ENCODE assay signal across 9 cellular contexts in genomic region chr1:150765977-150766301, GRCh38. TPM values are rescaled to one million over a fixed set of nuclear protein-coding genes. Genes with fewer than 3 reads are reported as not detected.
DNase-seq lines count a peak whose midpoint lies in the region; ATAC-seq and TF ChIP-seq lines count a peak whose summit lies in the region.
"Not testable (repeated sequence)": the region's sequence is repeated elsewhere in the genome, so short reads cannot be mapped to it uniquely, and the experiment has no call there.
"Had no signal": no experiment of that assay in that cellular context is flagged by ENCODE, and none has a peak within 500 bp of the region (broad histone marks: within the 10 kb centered on the region; RNA-seq: fewer than 3 reads in every experiment).

No MANE protein-coding gene starts in this region.

- not testable (repeated sequence) for DNase-seq in CD4-positive, CD25-positive, alpha-beta regulatory T cell; SK-N-SH; activated T-helper 2 cell treated with anti-CD3 and anti-CD28 coated beads, Interferon-gamma antibody, Interleukin-2, Interleukin-4, amounts not matched to agents 10 μg/mL and 5 μg/mL and 100 μg/mL, durations not matched to agents 14 hours and 24 hours and 36 hours (ENCODE audit: low spot score); naive thymus-derived CD4-positive, alpha-beta T cell; stimulated activated naive CD8-positive, alpha-beta T cell treated with anti-CD3 and anti-CD28 coated beads, Interleukin-15, amount 100 ng/mL, for 72 hours

- H3K27ac ChIP-seq in CD4-positive, CD25-positive, alpha-beta regulatory T cell (ENCODE audit: insufficient read depth, low read length, poor library complexity, severe bottlenecking) = peak overlapping the region; percentile 72
- H3K27ac ChIP-seq in SK-N-SH (ENCODE audit: low read depth in 2 of 2, low read length in 1 of 2) (peak overlapping the region; percentile 56 to 91; a peak in 3 of 4 replicates), esophagus (ENCODE audit: low read depth in 2 of 2, low read length in 1 of 2) (peak overlapping the region; percentile 53 to 74)
- H3K27ac ChIP-seq in naive thymus-derived CD4-positive, alpha-beta T cell (ENCODE audit: low read depth, low read length) = peak overlapping the region; percentile 82

- peak in 1 of 2 donors; percentile 25 for ATAC-seq in CD4-positive, CD25-positive, alpha-beta regulatory T cell (ENCODE audit: low read depth in 2 of 2)
- peak; percentile 8 for ATAC-seq in GM21367 (IDR thresholded peaks at IDR 0.05; ENCODE audit: unreplicated experiment)
- ATAC-seq in HG03354 (IDR thresholded peaks at IDR 0.05; ENCODE audit: poor library complexity, severe bottlenecking, unreplicated experiment) = peak; percentile 17
- not testable (repeated sequence) for ATAC-seq in naive thymus-derived CD4-positive, alpha-beta T cell
- ATAC-seq in stimulated activated naive CD8-positive, alpha-beta T cell treated with anti-CD3 and anti-CD28 coated beads, Interleukin-15, amount 100 ng/mL, for 72 hours = peak; percentile 59

- H3K4me3 Mint-ChIP-seq in CD4-positive, CD25-positive, alpha-beta regulatory T cell = peak overlapping the region; percentile 91 to 99 (median 94)
- H3K4me3 Mint-ChIP-seq in activated T-helper 2 cell treated with anti-CD3 and anti-CD28 coated beads, Interferon-gamma antibody, Interleukin-2, Interleukin-4, amounts not matched to agents 10 μg/mL and 5 μg/mL and 100 μg/mL, durations not matched to agents 14 hours and 24 hours and 36 hours (ENCODE audit: low read depth) = peak overlapping the region; percentile 85
- H3K4me3 Mint-ChIP-seq in naive thymus-derived CD4-positive, alpha-beta T cell = peak overlapping the region; percentile 87 to 98 (median 93)
- peak overlapping the region; percentile 98 to 99 for H3K4me3 Mint-ChIP-seq in stimulated activated naive CD8-positive, alpha-beta T cell treated with anti-CD3 and anti-CD28 coated beads, Interleukin-15, amount 100 ng/mL, for 72 hours

- H3K9ac ChIP-seq in SK-N-SH = not testable (repeated sequence)

- H4K20me1 ChIP-seq in SK-N-SH (ENCODE audit: insufficient read depth) = not testable (repeated sequence)

- not testable (repeated sequence) for TF ChIP-seq CTCF in SK-N-SH (IDR thresholded peaks at IDR 0.05)

- H3K36me3 Mint-ChIP-seq in CD4-positive, CD25-positive, alpha-beta regulatory T cell = peaks cover 20% of the 10 kb centered on the region
- peaks cover 27% of the 10 kb centered on the region for H3K36me3 Mint-ChIP-seq in activated T-helper 2 cell treated with anti-CD3 and anti-CD28 coated beads, Interferon-gamma antibody, Interleukin-2, Interleukin-4, amounts not matched to agents 10 μg/mL and 5 μg/mL and 100 μg/mL, durations not matched to agents 14 hours and 24 hours and 36 hours (ENCODE audit: low read depth)
- H3K36me3 Mint-ChIP-seq in naive thymus-derived CD4-positive, alpha-beta T cell = peaks cover 5 to 25% (median 16%) of the 10 kb centered on the region in 5 donors

- peaks cover 37% of the 10 kb centered on the region for H3K4me1 ChIP-seq in CD4-positive, CD25-positive, alpha-beta regulatory T cell (ENCODE audit: control insufficient read depth, insufficient read depth, low read length, poor library complexity, severe bottlenecking)
- H3K4me1 ChIP-seq in SK-N-SH (ENCODE audit: control insufficient read depth in 1 of 2, insufficient read depth in 2 of 2, low read depth in 1 of 2, low read length in 1 of 2); esophagus (ENCODE audit: control insufficient read depth in 2 of 2, insufficient read depth in 2 of 2, low read length in 1 of 2): not testable (repeated sequence)
- H3K4me1 ChIP-seq in naive thymus-derived CD4-positive, alpha-beta T cell (ENCODE audit: control insufficient read depth in 2 of 2, insufficient read depth in 2 of 2, low read length in 2 of 2) = peaks cover 14 to 19% of the 10 kb centered on the region in 2 donors

- not testable (repeated sequence) for H3F3A ChIP-seq in SK-N-SH (replicated peaks; ENCODE audit: insufficient read depth)

- not testable (repeated sequence) for TF ChIP-seq EP300 in SK-N-SH (IDR thresholded peaks at IDR 0.05; ENCODE audit: borderline replicate concordance in 1 of 2, low read depth in 1 of 2, low read length in 1 of 2)

- H3K27me3 ChIP-seq in CD4-positive, CD25-positive, alpha-beta regulatory T cell (ENCODE audit: control insufficient read depth, insufficient read depth, low read length); SK-N-SH (ENCODE audit: insufficient read depth); esophagus (ENCODE audit: control insufficient read depth in 1 of 2, insufficient read depth in 2 of 2, low read length in 2 of 2); naive thymus-derived CD4-positive, alpha-beta T cell (ENCODE audit: control insufficient read depth in 2 of 2, insufficient read depth in 2 of 2, low read length in 2 of 2): not testable (repeated sequence)

- TF ChIP-seq RAD21 in SK-N-SH (IDR thresholded peaks at IDR 0.05; ENCODE audit: low read length) = not testable (repeated sequence)

- intact Hi-C loops in activated T-helper 2 cell treated with anti-CD3 and anti-CD28 coated beads, Interferon-gamma antibody, Interleukin-2, Interleukin-4, amounts not matched to agents 10 μg/mL and 5 μg/mL and 100 μg/mL, durations not matched to agents 14 hours and 24 hours and 36 hours (cut with micrococcal nuclease) = loop anchor here (10.0 kb wide), 1 partner anchor 201 kb away; no protein-coding TSS in a partner anchor
- intact Hi-C loops in naive thymus-derived CD4-positive, alpha-beta T cell (cut with micrococcal nuclease) = loop anchor here (1.0 to 10.0 kb wide), 9 partner anchors 49 to 204 kb away; partner anchors contain the start of genes GOLPH3L (in 2 of the 2), ARNT (in 1 of the 2), ENSA (in 1 of the 2) and SETDB1 (in 1 of the 2)

- H3K27ac Mint-ChIP-seq in CD4-positive, CD25-positive, alpha-beta regulatory T cell = peak overlapping the region; percentile 96 to 98 (median 96)
- peak overlapping the region; percentile 88 for H3K27ac Mint-ChIP-seq in activated T-helper 2 cell treated with anti-CD3 and anti-CD28 coated beads, Interferon-gamma antibody, Interleukin-2, Interleukin-4, amounts not matched to agents 10 μg/mL and 5 μg/mL and 100 μg/mL, durations not matched to agents 14 hours and 24 hours and 36 hours
- peak overlapping the region; percentile 83 to 99 (median 96) for H3K27ac Mint-ChIP-seq in naive thymus-derived CD4-positive, alpha-beta T cell
- H3K27ac Mint-ChIP-seq in stimulated activated naive CD8-positive, alpha-beta T cell treated with anti-CD3 and anti-CD28 coated beads, Interleukin-15, amount 100 ng/mL, for 72 hours = peak overlapping the region; percentile 97 to 99

- WGBS in SK-N-SH (ENCODE audit: low lambda C conversion rate) = 88% methylated on average over 1 of the region's 1 CpG
- WGBS in esophagus, 2 donors = 82 to 90% methylated on average over 1 of the region's 1 CpG

- peaks cover 25 to 59% (median 37%) of the 10 kb centered on the region in 4 donors for H3K4me1 Mint-ChIP-seq in CD4-positive, CD25-positive, alpha-beta regulatory T cell
- peaks cover 32% of the 10 kb centered on the region for H3K4me1 Mint-ChIP-seq in activated T-helper 2 cell treated with anti-CD3 and anti-CD28 coated beads, Interferon-gamma antibody, Interleukin-2, Interleukin-4, amounts not matched to agents 10 μg/mL and 5 μg/mL and 100 μg/mL, durations not matched to agents 14 hours and 24 hours and 36 hours (ENCODE audit: low read depth)
- H3K4me1 Mint-ChIP-seq in naive thymus-derived CD4-positive, alpha-beta T cell = peaks cover 38 to 68% (median 54%) of the 10 kb centered on the region in 7 donors
- peaks cover 39% of the 10 kb centered on the region for H3K4me1 Mint-ChIP-seq in stimulated activated naive CD8-positive, alpha-beta T cell treated with anti-CD3 and anti-CD28 coated beads, Interleukin-15, amount 100 ng/mL, for 72 hours

- not testable (repeated sequence) for H3K36me3 ChIP-seq in CD4-positive, CD25-positive, alpha-beta regulatory T cell (ENCODE audit: control insufficient read depth, insufficient read depth, low read length); SK-N-SH (replicated peaks in 1 of 2; ENCODE audit: control insufficient read depth in 1 of 2, insufficient read depth in 2 of 2, low read length in 1 of 2); esophagus (ENCODE audit: control insufficient read depth in 2 of 2, insufficient read depth in 2 of 2, low read length in 1 of 2); naive thymus-derived CD4-positive, alpha-beta T cell (ENCODE audit: control insufficient read depth in 2 of 3, insufficient read depth in 3 of 3, low read length in 3 of 3)

- CTCF ChIA-PET in SK-N-SH (lab: Yijun Ruan, JAX) = not testable (repeated sequence)
- CTCF ChIA-PET in naive thymus-derived CD4-positive, alpha-beta T cell (lab: Charles Lee) = interaction anchor here (1.0 to 1.3 kb wide), 4 partner anchors 157 to 241 kb away, joined by 3 to 5 read pairs (median 4); partner anchors contain the start of gene MINDY1

- H2AFZ ChIP-seq in SK-N-SH (ENCODE audit: low read depth) = peak overlapping the region; percentile 83

- peak overlapping the region; percentile 93 for H3K4me3 ChIP-seq in CD4-positive, CD25-positive, alpha-beta regulatory T cell (ENCODE audit: low read depth, low read length)
- H3K4me3 ChIP-seq in SK-N-SH (ENCODE audit: low read depth in 2 of 2, low read length in 1 of 2) = peak overlapping the region in 1 of 2 experiments; percentile 10; a peak in 1 of 4 replicates
- peak overlapping the region in 1 of 2 donors; percentile 41 for H3K4me3 ChIP-seq in esophagus (ENCODE audit: low read depth in 1 of 2, low read length in 2 of 2)
- peak overlapping the region; percentile 60 for H3K4me3 ChIP-seq in naive thymus-derived CD4-positive, alpha-beta T cell (ENCODE audit: low read length)

- H3K79me2 ChIP-seq in SK-N-SH (ENCODE audit: insufficient read depth) = not testable (repeated sequence)

- H3K9me2 ChIP-seq in SK-N-SH = not testable (repeated sequence)

- POLR2A ChIA-PET in SK-N-SH (lab: Yijun Ruan, JAX) = not testable (repeated sequence)
- POLR2A ChIA-PET in naive thymus-derived CD4-positive, alpha-beta T cell (lab: Charles Lee) = interaction anchor here (0.6 to 2.8 kb wide), 7 partner anchors 21 to 878 kb away, joined by 3 to 14 read pairs (median 3); partner anchors contain the start of genes GOLPH3L and RPRD2

- H3K9me3 ChIP-seq in CD4-positive, CD25-positive, alpha-beta regulatory T cell (ENCODE audit: control insufficient read depth in 2 of 2, low read length in 2 of 2); SK-N-SH; esophagus (ENCODE audit: control insufficient read depth in 2 of 2, insufficient read depth in 1 of 2, low read depth in 1 of 2, low read length in 1 of 2); naive thymus-derived CD4-positive, alpha-beta T cell (ENCODE audit: control insufficient read depth in 2 of 3, low read length in 3 of 3): not testable (repeated sequence)

- not testable (repeated sequence) for H3K9me3 Mint-ChIP-seq in CD4-positive, CD25-positive, alpha-beta regulatory T cell; activated T-helper 2 cell treated with anti-CD3 and anti-CD28 coated beads, Interferon-gamma antibody, Interleukin-2, Interleukin-4, amounts not matched to agents 10 μg/mL and 5 μg/mL and 100 μg/mL, durations not matched to agents 14 hours and 24 hours and 36 hours; naive thymus-derived CD4-positive, alpha-beta T cell; stimulated activated naive CD8-positive, alpha-beta T cell treated with anti-CD3 and anti-CD28 coated beads, Interleukin-15, amount 100 ng/mL, for 72 hours

- not testable (repeated sequence) for H3K27me3 Mint-ChIP-seq in CD4-positive, CD25-positive, alpha-beta regulatory T cell; activated T-helper 2 cell treated with anti-CD3 and anti-CD28 coated beads, Interferon-gamma antibody, Interleukin-2, Interleukin-4, amounts not matched to agents 10 μg/mL and 5 μg/mL and 100 μg/mL, durations not matched to agents 14 hours and 24 hours and 36 hours (ENCODE audit: low read depth); stimulated activated naive CD8-positive, alpha-beta T cell treated with anti-CD3 and anti-CD28 coated beads, Interleukin-15, amount 100 ng/mL, for 72 hours
- H3K27me3 Mint-ChIP-seq in naive thymus-derived CD4-positive, alpha-beta T cell = peaks cover 0 to 12% (median 0%) of the 10 kb centered on the region in 5 donors

- peak overlapping the region; percentile 53 for H3K4me2 ChIP-seq in SK-N-SH

RNA-seq across cellular contexts. Expression of gene CTSS, which starts 0.4 kb away (rescaled TPM):
- total RNA-seq in CD4-positive, CD25-positive, alpha-beta regulatory T cell = 114 TPM
- polyA plus RNA-seq in CD4-positive, CD25-positive, alpha-beta regulatory T cell = 100 to 1,000 TPM; 158 to 227 (median 205) TPM
- polyA plus RNA-seq in SK-N-SH (2012; rRNA removed) (1.4 and 2.3 TPM in 2 replicates), esophagus (10 to 100 TPM; 17.2 to 20.2 TPM)
- polyA plus RNA-seq in SK-N-SH (2012; cell fraction: cytosol; rRNA removed) = 2.5 and 2.8 TPM in 2 replicates
- polyA plus RNA-seq in SK-N-SH (2012; cell fraction: nucleus; rRNA removed) = 0.76 and 1.5 TPM in 2 replicates
- 42.0 and 42.1 TPM in 2 replicates for total RNA-seq in activated T-helper 2 cell treated with anti-CD3 and anti-CD28 coated beads, Interferon-gamma antibody, Interleukin-2, Interleukin-4, amounts not matched to agents 10 μg/mL and 5 μg/mL and 100 μg/mL, durations not matched to agents 14 hours and 24 hours and 36 hours
- total RNA-seq in naive thymus-derived CD4-positive, alpha-beta T cell = 1,000 to 10,000 TPM in 1 of 5 experiments, 100 to 1,000 TPM in 3, 10 to 100 TPM in 1; 91.1 to 1,020 (median 106) TPM
- polyA plus RNA-seq in naive thymus-derived CD4-positive, alpha-beta T cell = 100 to 1,000 TPM; 102 to 131 TPM

RNA-seq across cellular contexts. Expression of gene CTSK, which starts 42.1 kb away (rescaled TPM):
- 18.0 TPM for total RNA-seq in CD4-positive, CD25-positive, alpha-beta regulatory T cell
- 1 to 10 TPM in 1 of 4 donors, under 1 TPM in 2, not detected in 1; 0.10 to 1.4 (median 0.82) TPM for polyA plus RNA-seq in CD4-positive, CD25-positive, alpha-beta regulatory T cell
- polyA plus RNA-seq in SK-N-SH (2012; rRNA removed) (6.3 and 7.9 TPM in 2 replicates), esophagus (10 to 100 TPM in 1 of 2 donors, 1 to 10 TPM in 1; 5.7 to 11.1 TPM)
- 2.5 and 3.1 TPM in 2 replicates for polyA plus RNA-seq in SK-N-SH (2012; cell fraction: cytosol; rRNA removed)
- polyA plus RNA-seq in SK-N-SH (2012; cell fraction: nucleus; rRNA removed) = 41.3 and 46.2 TPM in 2 replicates
- total RNA-seq in activated T-helper 2 cell treated with anti-CD3 and anti-CD28 coated beads, Interferon-gamma antibody, Interleukin-2, Interleukin-4, amounts not matched to agents 10 μg/mL and 5 μg/mL and 100 μg/mL, durations not matched to agents 14 hours and 24 hours and 36 hours = 2.8 and 3.6 TPM in 2 replicates
- 10 to 100 TPM in 2 of 5 experiments, 1 to 10 TPM in 3; 3.7 to 13.7 (median 6.9) TPM for total RNA-seq in naive thymus-derived CD4-positive, alpha-beta T cell
- polyA plus RNA-seq in naive thymus-derived CD4-positive, alpha-beta T cell = under 1 TPM; 0.31 TPM

RNA-seq across cellular contexts. Expression of gene HORMAD1, which starts 45.2 kb away (rescaled TPM):
- total RNA-seq in CD4-positive, CD25-positive, alpha-beta regulatory T cell = not detected
- not detected for polyA plus RNA-seq in CD4-positive, CD25-positive, alpha-beta regulatory T cell
- polyA plus RNA-seq in SK-N-SH (2012; rRNA removed) = not detected in 2 replicates
- not detected in 2 replicates for polyA plus RNA-seq in SK-N-SH (2012; cell fraction: cytosol; rRNA removed)
- polyA plus RNA-seq in SK-N-SH (2012; cell fraction: nucleus; rRNA removed) = 0.04 TPM in 1 of 2 replicates, not detected in the other
- total RNA-seq in activated T-helper 2 cell treated with anti-CD3 and anti-CD28 coated beads, Interferon-gamma antibody, Interleukin-2, Interleukin-4, amounts not matched to agents 10 μg/mL and 5 μg/mL and 100 μg/mL, durations not matched to agents 14 hours and 24 hours and 36 hours = 0.27 TPM in 1 of 2 replicates, not detected in the other
- polyA plus RNA-seq in esophagus = 1 to 10 TPM in 1 of 2 donors, not detected in 1; 3.8 TPM
- 1 to 10 TPM in 1 of 5 experiments, under 1 TPM in 4; 0.35 to 1.4 (median 0.45) TPM for total RNA-seq in naive thymus-derived CD4-positive, alpha-beta T cell
- not detected for polyA plus RNA-seq in naive thymus-derived CD4-positive, alpha-beta T cell
- total RNA-seq: WTC11 had no signal

Comparison
In these comparisons a context has a peak if more than half of its experiments do, and no peak if none do; other contexts are left out.
1. RNA of gene CTSS, which starts 0.4 kb away (polyA plus RNA-seq): 158 to 227 TPM in CD4-positive, CD25-positive, alpha-beta regulatory T cell and 102 to 131 TPM in naive thymus-derived CD4-positive, alpha-beta T cell; 17.2 to 20.2 TPM in esophagus and 0.76 to 2.8 TPM in SK-N-SH; every median in the first group is over 4 times any median in the second.
2. Peak in every context shown above with its lines, with median percentiles within 50 percentile points of each other: H3K27ac ChIP-seq, H3K27ac Mint-ChIP-seq and H3K4me3 Mint-ChIP-seq.